Comparison of ENCODE assay signal across 8 cellular contexts in the genomic region with DNA sequence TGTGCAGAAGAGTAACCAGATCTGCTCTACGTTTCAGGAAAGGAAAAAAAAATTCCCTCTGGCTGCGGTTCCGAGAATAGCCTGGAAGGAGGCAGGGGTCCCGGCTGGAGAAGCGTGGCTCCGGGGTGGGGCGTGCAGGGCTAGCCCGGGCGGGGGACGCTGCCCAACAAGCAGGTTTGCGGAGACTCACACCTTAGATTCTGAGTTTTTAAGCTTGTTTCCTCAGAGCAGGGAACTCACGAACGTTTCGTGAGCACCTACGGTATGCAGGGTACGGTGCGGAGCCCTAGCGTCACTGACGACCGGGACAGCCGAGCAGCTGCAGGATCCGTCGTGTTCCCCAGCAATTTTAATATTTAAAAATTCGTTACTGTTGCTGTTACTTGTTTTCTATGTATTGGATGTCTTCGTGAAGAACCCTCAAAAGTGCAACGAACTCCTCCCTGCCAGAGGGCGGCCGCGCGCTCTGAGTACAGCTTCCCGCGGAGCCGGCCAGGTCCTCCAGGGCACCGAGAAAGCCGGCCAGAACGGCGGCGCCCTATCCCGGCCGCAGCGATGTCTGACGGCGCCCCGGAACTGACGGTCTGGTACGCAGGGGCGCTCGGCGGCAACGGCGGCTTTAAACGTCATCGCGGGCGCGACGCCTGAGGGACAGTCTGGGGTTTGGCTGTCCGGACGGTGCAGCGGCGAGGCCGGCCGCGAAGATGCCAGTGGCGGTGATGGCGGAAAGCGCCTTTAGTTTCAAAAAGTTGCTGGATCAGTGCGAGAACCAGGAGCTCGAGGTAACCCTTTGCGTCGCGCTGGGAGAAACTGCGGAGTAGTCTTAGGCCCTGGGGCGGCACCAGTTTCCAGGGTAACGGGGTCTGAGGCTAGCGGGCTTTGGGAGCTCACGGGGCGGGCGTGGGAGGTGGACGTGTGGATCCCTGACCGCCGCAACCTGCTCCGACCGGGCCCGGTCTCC. TPM values are rescaled to one million over a fixed set of nuclear protein-coding genes. Genes with fewer than 3 reads are reported as not detected.
DNase-seq lines count a peak whose midpoint lies in the region; ATAC-seq and TF ChIP-seq lines count a peak whose summit lies in the region.

A gene (plus strand): TSS at position 629 of the 961 bp plus-strand sequence. CDS start 76 bp downstream, at position 705.

- H3K9ac ChIP-seq in SU-DHL-6 (ENCODE audit: low read length): peak within 1 kb of the TSS; percentile 91

- no peak for TF ChIP-seq CTCF in GM12864 (IDR thresholded peaks at IDR 0.05; ENCODE audit: low read depth, low read length, missing control alignments)
- no peak for TF ChIP-seq CTCF in SU-DHL-6 (IDR thresholded peaks at IDR 0.05; ENCODE audit: insufficient read depth, low read length, poor library complexity, severe bottlenecking)
- TF ChIP-seq CTCF in glutamatergic neuron (IDR thresholded peaks at IDR 0.05; ENCODE audit: partially characterized antibody, unreplicated experiment): no peak
- peak; percentile 40 for TF ChIP-seq CTCF in osteocyte (IDR thresholded peaks at IDR 0.05)

- no peaks in the 10 kb centered on the region for H3K9me2 ChIP-seq in SU-DHL-6 (replicated peaks; ENCODE audit: insufficient read depth, low read length)

- H3K9me3 ChIP-seq in SU-DHL-6 (ENCODE audit: insufficient read depth, low read length): no peaks in the 10 kb centered on the region
- no peaks in the 10 kb centered on the region for H3K9me3 ChIP-seq in thymus (ENCODE audit: control insufficient read depth)

- peak within 1 kb of the TSS; percentile 95 for H3K4me3 ChIP-seq in GM12864 (ENCODE audit: low read depth, low read length)
- peak within 1 kb of the TSS; percentile 83 for H3K4me3 ChIP-seq in SU-DHL-6 (ENCODE audit: insufficient read depth, low read length, poor library complexity, severe bottlenecking)
- peak within 1 kb of the TSS; percentile 85 for H3K4me3 ChIP-seq in thymus (ENCODE audit: low read length)

- H3K36me3 Mint-ChIP-seq in activated naive CD8-positive, alpha-beta T cell treated with anti-CD3 and anti-CD28 coated beads, Interleukin-2, amount 10 ng/mL, durations not matched to agents 7 days and 5 days: no peaks in the 10 kb centered on the region
- no peaks in the 10 kb centered on the region for H3K36me3 Mint-ChIP-seq in glutamatergic neuron (ENCODE audit: unreplicated experiment)
- H3K36me3 Mint-ChIP-seq in osteocyte (ENCODE audit: unreplicated experiment): peaks cover 14% of the 10 kb centered on the region

- H3K4me1 ChIP-seq in thymus (ENCODE audit: control insufficient read depth, insufficient read depth, low read length): peaks cover 4% of the 10 kb centered on the region

- peaks cover 30% of the 10 kb centered on the region for H3K79me2 ChIP-seq in SU-DHL-6 (ENCODE audit: insufficient read depth, low read length)

- H3K4me1 Mint-ChIP-seq in activated naive CD8-positive, alpha-beta T cell treated with anti-CD3 and anti-CD28 coated beads, Interleukin-2, amount 10 ng/mL, durations not matched to agents 7 days and 5 days: peaks cover 11% of the 10 kb centered on the region
- H3K4me1 Mint-ChIP-seq in glutamatergic neuron (ENCODE audit: low read depth, unreplicated experiment) (peaks cover 9% of the 10 kb centered on the region), osteocyte (ENCODE audit: unreplicated experiment) (peaks cover 42% of the 10 kb centered on the region)

- H3K36me3 ChIP-seq in SU-DHL-6 (ENCODE audit: low read length): 0 out of 2 replicates have a peak, but pooled peaks cover 8% of the 10 kb centered on the region
- no peaks in the 10 kb centered on the region for H3K36me3 ChIP-seq in thymus (ENCODE audit: control insufficient read depth, insufficient read depth)

- peak within 1 kb of the TSS; percentile 99 for H3K4me3 Mint-ChIP-seq in activated naive CD8-positive, alpha-beta T cell treated with anti-CD3 and anti-CD28 coated beads, Interleukin-2, amount 10 ng/mL, durations not matched to agents 7 days and 5 days
- peak within 1 kb of the TSS; percentile 99 for H3K4me3 Mint-ChIP-seq in glutamatergic neuron (ENCODE audit: unreplicated experiment)
- peak within 1 kb of the TSS; percentile 99 for H3K4me3 Mint-ChIP-seq in osteocyte (ENCODE audit: unreplicated experiment)

- H3K4me2 ChIP-seq in SU-DHL-6 (ENCODE audit: low read depth, low read length, poor library complexity, severe bottlenecking): peak within 1 kb of the TSS; percentile 100

- H3K27ac ChIP-seq in SU-DHL-6 (ENCODE audit: low read depth, low read length) (peak within 1 kb of the TSS; percentile 69), thymus (ENCODE audit: low read depth) (peak within 1 kb of the TSS; percentile 88)

- WGBS in thymus: under 1% methylated on average over 85 of the region's 85 CpGs

- H3K27me3 Mint-ChIP-seq in activated naive CD8-positive, alpha-beta T cell treated with anti-CD3 and anti-CD28 coated beads, Interleukin-2, amount 10 ng/mL, durations not matched to agents 7 days and 5 days: no peaks in the 10 kb centered on the region
- peaks cover 4% of the 10 kb centered on the region for H3K27me3 Mint-ChIP-seq in glutamatergic neuron (ENCODE audit: unreplicated experiment)
- no peaks in the 10 kb centered on the region for H3K27me3 Mint-ChIP-seq in osteocyte (ENCODE audit: unreplicated experiment)

- H3K27me3 ChIP-seq in SU-DHL-6 (ENCODE audit: low read length): no peaks in the 10 kb centered on the region
- H3K27me3 ChIP-seq in thymus (ENCODE audit: control insufficient read depth, insufficient read depth): no peaks in the 10 kb centered on the region

- DNase-seq in GM12864 (ENCODE audit: low read depth) (peak; percentile 50), NCI-H128 (lab: John Stamatoyannopoulos, UW; ENCODE audit: unreplicated experiment) (peak; percentile 52), glutamatergic neuron (peak; percentile 97), osteocyte (ENCODE audit: extremely low spot score, unreplicated experiment) (peak; percentile 97)
- peak; percentile 92 for DNase-seq in activated naive CD8-positive, alpha-beta T cell treated with anti-CD3 and anti-CD28 coated beads, Interleukin-2, amount 10 ng/mL, durations not matched to agents 7 days and 5 days

- H3K27ac Mint-ChIP-seq in activated naive CD8-positive, alpha-beta T cell treated with anti-CD3 and anti-CD28 coated beads, Interleukin-2, amount 10 ng/mL, durations not matched to agents 7 days and 5 days: peak within 1 kb of the TSS; percentile 98
- H3K27ac Mint-ChIP-seq in glutamatergic neuron (ENCODE audit: unreplicated experiment) (peak within 1 kb of the TSS; percentile 92), osteocyte (ENCODE audit: unreplicated experiment) (peak within 1 kb of the TSS; percentile 99)

- H4K20me1 ChIP-seq in SU-DHL-6 (ENCODE audit: low read depth, low read length): no peaks in the 10 kb centered on the region

- no peaks in the 10 kb centered on the region for H3F3A ChIP-seq in SU-DHL-6 (ENCODE audit: insufficient read depth)

- POLR2A ChIA-PET in activated naive CD8-positive, alpha-beta T cell treated with anti-CD3 and anti-CD28 coated beads, Interleukin-2, amount 10 ng/mL, durations not matched to agents 7 days and 5 days (lab: Charles Lee): interaction anchor here (0.6 to 1.2 kb wide), 6 partner anchors 11 to 1721 kb away, joined by 3 to 5 read pairs (median 3); no protein-coding TSS in a partner anchor

- H3K9me3 Mint-ChIP-seq in activated naive CD8-positive, alpha-beta T cell treated with anti-CD3 and anti-CD28 coated beads, Interleukin-2, amount 10 ng/mL, durations not matched to agents 7 days and 5 days: no peaks in the 10 kb centered on the region
- H3K9me3 Mint-ChIP-seq in glutamatergic neuron (ENCODE audit: unreplicated experiment): peaks cover 2% of the 10 kb centered on the region
- H3K9me3 Mint-ChIP-seq in osteocyte (ENCODE audit: unreplicated experiment): no peaks in the 10 kb centered on the region

- ATAC-seq in HG02678 (IDR thresholded peaks at IDR 0.05; ENCODE audit: unreplicated experiment): peak; percentile 99
- peak; percentile 99 for ATAC-seq in activated naive CD8-positive, alpha-beta T cell treated with anti-CD3 and anti-CD28 coated beads, Interleukin-2, amount 10 ng/mL, durations not matched to agents 7 days and 5 days (ENCODE audit: low read depth)

- peak within 1 kb of the TSS; percentile 95 for H2AFZ ChIP-seq in SU-DHL-6 (ENCODE audit: low read depth, low read length, severe bottlenecking)

RNA-seq across cellular contexts. Expression of the gene that starts here (rescaled TPM):
- 10 to 100 TPM; 39.9 to 42.8 TPM for total RNA-seq in activated naive CD8-positive, alpha-beta T cell treated with anti-CD3 and anti-CD28 coated beads, Interleukin-2, amount 10 ng/mL, durations not matched to agents 7 days and 5 days
- total RNA-seq in glutamatergic neuron (ENCODE audit: unreplicated experiment) (55.8 TPM), osteocyte (104 and 107 TPM in 2 replicates)
- polyA plus RNA-seq in thymus: 55.5 TPM

Comparison
In these comparisons a context has a peak if more than half of its experiments do, and no peak if none do; other contexts are left out.
1. Peak in every context shown above with its lines: DNase-seq, ATAC-seq, H3K4me3 ChIP-seq and H3K27ac ChIP-seq.